ENCODE assay signal across 20 cellular contexts in the genomic region with DNA sequence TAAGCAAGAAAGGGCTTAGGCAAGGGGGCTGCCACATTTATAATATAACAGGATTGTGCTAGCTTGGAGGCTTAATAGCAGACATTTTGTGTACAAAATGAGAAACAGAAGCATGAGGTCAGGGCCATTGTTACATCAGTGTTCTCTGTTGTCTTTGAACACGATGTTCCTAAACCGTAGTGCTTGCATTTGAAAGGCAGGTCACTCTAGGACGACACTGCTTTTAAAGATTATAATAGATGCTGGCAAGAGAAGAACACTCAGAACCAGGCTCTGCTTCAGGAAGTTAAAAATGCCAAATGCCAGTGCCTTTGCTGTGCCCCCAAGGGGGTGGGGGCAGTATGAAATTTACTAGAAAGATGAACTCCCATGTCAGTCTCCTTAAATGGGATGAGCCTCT.
"Had no signal": no experiment of that assay in that cellular context is flagged by ENCODE, and none has a peak within 500 bp of the region (broad histone marks: within the 10 kb centered on the region; RNA-seq: fewer than 3 reads in every experiment).

No MANE protein-coding gene starts in this region.

- H3K27ac ChIP-seq: colonic mucosa, epithelial cell of prostate, thyroid gland had no signal

- H3K9me3 ChIP-seq: colonic mucosa, thyroid gland had no signal

- H3K4me1 ChIP-seq: colonic mucosa, thyroid gland had no signal

- H3K36me3 ChIP-seq: colonic mucosa, thyroid gland had no signal

- DNase-seq: activated B cell treated with CpG ODN at 0.5 μM for 24 hours; activated CD4-positive, alpha-beta memory T cell treated with anti-CD3 and anti-CD28 coated beads for 36 hours; activated CD4-positive, alpha-beta T cell treated with anti-CD3 and anti-CD28 coated beads for 4 hours; activated naive CD4-positive, alpha-beta T cell treated with Interleukin-2 at 50 U/mL for 16 hours; activated T-cell treated with anti-CD3 and anti-CD28 coated beads for 4 hours; central memory CD4-positive, alpha-beta T cell; colonic mucosa; endodermal cell; foreskin melanocyte; left colon; occipital lobe; posterior cingulate gyrus; stimulated activated CD4-positive, alpha-beta T cell treated with anti-CD3 and anti-CD28 coated beads, Interleukin-4, amount 100 ng/mL, for 1 hour; T-helper 1 cell; T-helper 9 cell; thyroid gland had no signal

- H3K36me3 Mint-ChIP-seq: activated CD4-positive, alpha-beta memory T cell treated with anti-CD3 and anti-CD28 coated beads for 36 hours; brain had no signal

- H3K4me3 ChIP-seq: colonic mucosa, smooth muscle cell, thyroid gland had no signal

- H3K27me3 ChIP-seq: colonic mucosa, thyroid gland had no signal

- H3K9me3 Mint-ChIP-seq: activated B cell treated with CpG ODN at 0.5 μM for 24 hours; activated CD4-positive, alpha-beta memory T cell treated with anti-CD3 and anti-CD28 coated beads for 36 hours; activated T-helper 2 cell treated with anti-CD3 and anti-CD28 coated beads, Interferon-gamma antibody, Interleukin-2, Interleukin-4, amounts not matched to agents 10 μg/mL and 5 μg/mL and 100 μg/mL, durations not matched to agents 14 hours and 24 hours and 36 hours; brain; endodermal cell had no signal

- ATAC-seq: left colon had no signal

- H3K4me1 Mint-ChIP-seq: activated B cell treated with CpG ODN at 0.5 μM for 24 hours had no signal

- H3K4me3 Mint-ChIP-seq: activated B cell treated with CpG ODN at 0.5 μM for 24 hours; activated CD4-positive, alpha-beta memory T cell treated with anti-CD3 and anti-CD28 coated beads for 36 hours; brain; endodermal cell had no signal

- H3K27ac Mint-ChIP-seq: activated B cell treated with CpG ODN at 0.5 μM for 24 hours; activated CD4-positive, alpha-beta memory T cell treated with anti-CD3 and anti-CD28 coated beads for 36 hours; activated T-helper 2 cell treated with anti-CD3 and anti-CD28 coated beads, Interferon-gamma antibody, Interleukin-2, Interleukin-4, amounts not matched to agents 10 μg/mL and 5 μg/mL and 100 μg/mL, durations not matched to agents 14 hours and 24 hours and 36 hours; endodermal cell had no signal
